Comparison of ENCODE assay signal across 28 cellular contexts in genomic region chr13:89891416-89891815, GRCh38.
"Had no signal": no experiment of that assay in that cellular context is flagged by ENCODE, and none has a peak within 500 bp of the region (broad histone marks: within the 10 kb centered on the region; RNA-seq: fewer than 3 reads in every experiment).

No MANE protein-coding gene starts in this region.

- H3K27me3 ChIP-seq: dorsolateral prefrontal cortex, esophagus squamous epithelium, foreskin keratinocyte, gastroesophageal sphincter, heart right ventricle, left lung had no signal

- H3K9me3 ChIP-seq: esophagus squamous epithelium, gastroesophageal sphincter, left lung, lower lobe of right lung had no signal

- H3K4me3 ChIP-seq: coronary artery, dorsolateral prefrontal cortex, esophagus squamous epithelium, gastroesophageal sphincter, heart right ventricle, left lung, lower lobe of right lung had no signal

- H3K4me1 ChIP-seq: esophagus squamous epithelium, foreskin keratinocyte, gastroesophageal sphincter, heart right ventricle, left lung, lower lobe of right lung had no signal

- DNase-seq: dorsolateral prefrontal cortex; effector CD4-positive, alpha-beta T cell; effector memory CD4-positive, alpha-beta T cell; erythroblast; esophagus squamous epithelium; foreskin keratinocyte; glutamatergic neuron; head of caudate nucleus; heart right ventricle; hippocampal formation; left cardiac atrium; left lung; left ventricle myocardium superior; lower lobe of right lung; mammary epithelial cell; mesendoderm; midbrain; naive B cell; naive thymus-derived CD8-positive, alpha-beta T cell had no signal

- H3K4me3 Mint-ChIP-seq: memory B cell; naive B cell; naive thymus-derived CD8-positive, alpha-beta T cell had no signal

- H3K36me3 Mint-ChIP-seq: memory B cell; naive B cell; naive thymus-derived CD8-positive, alpha-beta T cell had no signal

- H3K36me3 ChIP-seq: esophagus squamous epithelium, gastroesophageal sphincter, heart right ventricle, left lung, lower lobe of right lung had no signal

- ATAC-seq: esophagus mucosa; foreskin keratinocyte; gastroesophageal sphincter; heart right ventricle; left cardiac atrium; left lung; left ventricle myocardium superior; lower lobe of right lung; naive thymus-derived CD8-positive, alpha-beta T cell had no signal

- H3K27me3 Mint-ChIP-seq: memory B cell; naive B cell; naive thymus-derived CD8-positive, alpha-beta T cell had no signal

- FAIRE-seq: colon, frontal cortex, islet of Langerhans, keratinocyte had no signal

- H3K27ac Mint-ChIP-seq: memory B cell; naive B cell; naive thymus-derived CD8-positive, alpha-beta T cell had no signal

- H3K4me1 Mint-ChIP-seq: memory B cell; naive thymus-derived CD8-positive, alpha-beta T cell had no signal

- H3K27ac ChIP-seq: coronary artery, dorsolateral prefrontal cortex, epithelial cell of prostate, esophagus squamous epithelium, foreskin keratinocyte, gastroesophageal sphincter, heart right ventricle, left lung, lower lobe of right lung had no signal
